ENCODE assay signal across 8 cellular contexts in genomic region chr5:141513627-141514329, GRCh38. TPM values are rescaled to one million over a fixed set of nuclear protein-coding genes. Genes with fewer than 3 reads are reported as not detected.
DNase-seq lines count a peak whose midpoint lies in the region; ATAC-seq and TF ChIP-seq lines count a peak whose summit lies in the region.

No MANE protein-coding gene starts in this region.

- intact Hi-C loops in CD14-positive monocyte (cut with micrococcal nuclease) = no loop called here

- H3K4me1 Mint-ChIP-seq in CD14-positive monocyte = peaks cover 69% of the 10 kb centered on the region
- H3K4me1 Mint-ChIP-seq in activated CD8-positive, alpha-beta T cell treated with anti-CD3 and anti-CD28 coated beads, Interleukin-2, amount 10 ng/mL, durations not matched to agents 7 days and 5 days (ENCODE audit: low read depth) = peaks cover 39% of the 10 kb centered on the region

- POLR2A ChIA-PET in activated CD8-positive, alpha-beta T cell treated with anti-CD3 and anti-CD28 coated beads, Interleukin-2, amount 10 ng/mL, durations not matched to agents 7 days and 5 days (lab: Charles Lee) = interaction anchor here (0.8 to 2.3 kb wide), 3 partner anchors 84 to 193 kb away, joined by 3 to 7 read pairs (median 4); partner anchors contain the start of genes PCDHGA10, PCDHGA12 and TAF7

- no peaks in the 10 kb centered on the region for H3K9me3 ChIP-seq in effector memory CD4-positive, alpha-beta T cell (ENCODE audit: control insufficient read depth, low read length)
- H3K9me3 ChIP-seq in lung (ENCODE audit: control insufficient read depth in 2 of 2, insufficient read depth in 1 of 2, low read length in 1 of 2) = no peaks in the 10 kb centered on the region

- peak overlapping the region; percentile 56 for H3K4me3 ChIP-seq in effector memory CD4-positive, alpha-beta T cell (ENCODE audit: insufficient read depth, low read depth, low read length, poor library complexity, severe bottlenecking)
- H3K4me3 ChIP-seq in lung = no peak overlapping the region

- ATAC-seq in GM21576 (IDR thresholded peaks at IDR 0.05; ENCODE audit: unreplicated experiment) (peak; percentile 36), lung (ENCODE audit: insufficient read depth, low FRiP score) (peak; percentile 58), GM19467 (IDR thresholded peaks at IDR 0.05; ENCODE audit: unreplicated experiment) (no peak)
- ATAC-seq in activated CD8-positive, alpha-beta T cell treated with anti-CD3 and anti-CD28 coated beads, Interleukin-2, amount 10 ng/mL, durations not matched to agents 7 days and 5 days = peak; percentile 47

- no peak for TF ChIP-seq CTCF in CD14-positive monocyte (IDR thresholded peaks at IDR 0.05)
- TF ChIP-seq CTCF in lung (IDR thresholded peaks at IDR 0.05; ENCODE audit: control extremely low read depth, extremely low read depth) = no peak

- peak overlapping the region in 6 of 7 donors; percentile 54 to 90 (median 74) for H3K27ac Mint-ChIP-seq in CD14-positive monocyte
- H3K27ac Mint-ChIP-seq in activated CD8-positive, alpha-beta T cell treated with anti-CD3 and anti-CD28 coated beads, Interleukin-2, amount 10 ng/mL, durations not matched to agents 7 days and 5 days = no peak overlapping the region

- peaks cover 5 to 32% (median 14%) of the 10 kb centered on the region in 3 donors for H3K27me3 Mint-ChIP-seq in CD14-positive monocyte (ENCODE audit: low read depth in 3 of 3)
- no peaks in the 10 kb centered on the region for H3K27me3 Mint-ChIP-seq in activated CD8-positive, alpha-beta T cell treated with anti-CD3 and anti-CD28 coated beads, Interleukin-2, amount 10 ng/mL, durations not matched to agents 7 days and 5 days (ENCODE audit: low read depth)

- peak overlapping the region; percentile 76 to 95 for H3K4me3 Mint-ChIP-seq in CD14-positive monocyte
- peak overlapping the region; percentile 26 for H3K4me3 Mint-ChIP-seq in activated CD8-positive, alpha-beta T cell treated with anti-CD3 and anti-CD28 coated beads, Interleukin-2, amount 10 ng/mL, durations not matched to agents 7 days and 5 days

- peaks cover 55 to 56% of the 10 kb centered on the region in 2 donors for H3K36me3 Mint-ChIP-seq in CD14-positive monocyte
- peaks cover 36% of the 10 kb centered on the region for H3K36me3 Mint-ChIP-seq in activated CD8-positive, alpha-beta T cell treated with anti-CD3 and anti-CD28 coated beads, Interleukin-2, amount 10 ng/mL, durations not matched to agents 7 days and 5 days (ENCODE audit: low read depth)

- peak; percentile 57 for DNase-seq in CD14-positive monocyte (ENCODE audit: low spot score)
- peak; percentile 56 for DNase-seq in NCI-H187 treated with DMSO at 0.1 percent for 48 hours (lab: John Stamatoyannopoulos, UW)
- peak; percentile 48 for DNase-seq in activated CD8-positive, alpha-beta T cell treated with anti-CD3 and anti-CD28 coated beads, Interleukin-2, amount 10 ng/mL, durations not matched to agents 7 days and 5 days
- no peak for DNase-seq in effector memory CD4-positive, alpha-beta T cell
- DNase-seq in lung (ENCODE audit: low spot score) = peak; percentile 63
- DNase-seq in stimulated activated CD4-positive, alpha-beta T cell treated with anti-CD3 and anti-CD28 coated beads, Interleukin-4, amount 100 ng/mL, for 48 hours (ENCODE audit: low read depth in 2 of 2) = peak; percentile 55 to 67

- H3K27me3 ChIP-seq in effector memory CD4-positive, alpha-beta T cell (replicated peaks; ENCODE audit: control insufficient read depth, insufficient read depth, low read length, poor library complexity, severe bottlenecking) = no peaks in the 10 kb centered on the region
- no peaks in the 10 kb centered on the region for H3K27me3 ChIP-seq in lung (ENCODE audit: control insufficient read depth, insufficient read depth)

- peaks cover 0 to 5% (median 0%) of the 10 kb centered on the region in 7 donors for H3K9me3 Mint-ChIP-seq in CD14-positive monocyte
- H3K9me3 Mint-ChIP-seq in activated CD8-positive, alpha-beta T cell treated with anti-CD3 and anti-CD28 coated beads, Interleukin-2, amount 10 ng/mL, durations not matched to agents 7 days and 5 days (ENCODE audit: insufficient read depth) = no peaks in the 10 kb centered on the region

- peaks cover 37% of the 10 kb centered on the region for H3K36me3 ChIP-seq in effector memory CD4-positive, alpha-beta T cell (ENCODE audit: control insufficient read depth, insufficient read depth, low read length)
- peaks cover under 1 to 38% of the 10 kb centered on the region in 2 donors for H3K36me3 ChIP-seq in lung (ENCODE audit: control insufficient read depth in 2 of 2, insufficient read depth in 2 of 2, low read length in 2 of 2)

- H3K4me1 ChIP-seq in effector memory CD4-positive, alpha-beta T cell (ENCODE audit: control insufficient read depth, insufficient read depth, low read length, poor library complexity, severe bottlenecking) = peaks cover 22% of the 10 kb centered on the region
- peaks cover 14 to 24% of the 10 kb centered on the region in 2 donors for H3K4me1 ChIP-seq in lung (ENCODE audit: control insufficient read depth in 2 of 2, insufficient read depth in 2 of 2, low read length in 2 of 2)

- CTCF ChIA-PET in activated CD8-positive, alpha-beta T cell treated with anti-CD3 and anti-CD28 coated beads, Interleukin-2, amount 10 ng/mL, durations not matched to agents 7 days and 5 days (lab: Charles Lee) = interaction anchor here (0.7 to 5.3 kb wide), 21 partner anchors 9 to 291 kb away, joined by 3 to 64 read pairs (median 6); partner anchors contain the start of genes PCDHB14, PCDHB15, PCDHGA10 and PCDHGA11

- H3K27ac ChIP-seq in effector memory CD4-positive, alpha-beta T cell (ENCODE audit: insufficient read depth, low read length, poor library complexity, severe bottlenecking) = no peak overlapping the region
- peak overlapping the region; percentile 72 to 75 for H3K27ac ChIP-seq in lung (ENCODE audit: low read depth in 1 of 2, low read length in 1 of 2)

- 21 to 22% methylated on average over 29 of the region's 29 CpGs for WGBS in lung, 2 donors

RNA-seq across cellular contexts. Expression of gene PCDHGC5, which starts 24.9 kb away (rescaled TPM):
- polyA plus RNA-seq in CD14-positive monocyte = not detected
- not detected for total RNA-seq in activated CD8-positive, alpha-beta T cell treated with anti-CD3 and anti-CD28 coated beads, Interleukin-2, amount 10 ng/mL, durations not matched to agents 7 days and 5 days
- 1 to 10 TPM; 2.7 to 5.1 TPM for total RNA-seq in lung
- under 1 TPM; 0.14 to 0.39 TPM for polyA plus RNA-seq in lung

RNA-seq across cellular contexts. Expression of gene PCDHGC4, which starts 28.9 kb away (rescaled TPM):
- polyA plus RNA-seq in CD14-positive monocyte (not detected), lung (under 1 TPM; 0.08 to 0.24 TPM)
- not detected for total RNA-seq in activated CD8-positive, alpha-beta T cell treated with anti-CD3 and anti-CD28 coated beads, Interleukin-2, amount 10 ng/mL, durations not matched to agents 7 days and 5 days
- total RNA-seq in lung = 1 to 10 TPM; 3.1 to 8.7 TPM

RNA-seq across cellular contexts. Expression of gene PCDHGC3, which starts 38.0 kb away (rescaled TPM):
- polyA plus RNA-seq in CD14-positive monocyte (under 1 TPM in 1 of 2 donors, not detected in 1; 0.33 TPM), lung (10 to 100 TPM; 44.8 to 73.4 TPM)
- total RNA-seq in activated CD8-positive, alpha-beta T cell treated with anti-CD3 and anti-CD28 coated beads, Interleukin-2, amount 10 ng/mL, durations not matched to agents 7 days and 5 days = not detected
- total RNA-seq in lung = 100 to 1,000 TPM in 1 of 2 donors, 10 to 100 TPM in 1; 63.9 to 116 TPM

Comparison
In these comparisons a context has a peak if more than half of its experiments do, and no peak if none do; other contexts are left out.
1. DNase-seq: peak in CD14-positive monocyte (single experiment), NCI-H187 treated with DMSO at 0.1 percent for 48 hours (single experiment), activated CD8-positive, alpha-beta T cell treated with anti-CD3 and anti-CD28 coated beads, Interleukin-2, amount 10 ng/mL, durations not matched to agents 7 days and 5 days (single experiment), lung (single experiment) and stimulated activated CD4-positive, alpha-beta T cell treated with anti-CD3 and anti-CD28 coated beads, Interleukin-4, amount 100 ng/mL, for 48 hours (2 of 2); none in effector memory CD4-positive, alpha-beta T cell (0 of 3).
2. RNA of gene PCDHGC4, which starts 28.9 kb away (total RNA-seq): 3.1 to 8.7 TPM in lung; not detected in activated CD8-positive, alpha-beta T cell treated with anti-CD3 and anti-CD28 coated beads, Interleukin-2, amount 10 ng/mL, durations not matched to agents 7 days and 5 days; every median in the first group is over 4 times any median in the second.
3. RNA of gene PCDHGC3, which starts 38.0 kb away (total RNA-seq): 63.9 to 116 TPM in lung; not detected in activated CD8-positive, alpha-beta T cell treated with anti-CD3 and anti-CD28 coated beads, Interleukin-2, amount 10 ng/mL, durations not matched to agents 7 days and 5 days; every median in the first group is over 10 times any median in the second.